ENCODE assay signal across 8 cellular contexts in genomic region chr11:110430267-110431211, GRCh38. TPM values are rescaled to one million over a fixed set of nuclear protein-coding genes. Genes with fewer than 3 reads are reported as not detected.
DNase-seq lines count a peak whose midpoint lies in the region; ATAC-seq, FAIRE-seq and TF ChIP-seq lines count a peak whose summit lies in the region.

No MANE protein-coding gene starts in this region.

- peak; percentile 40 for ATAC-seq in HG02943 (IDR thresholded peaks at IDR 0.05; ENCODE audit: low read depth, unreplicated experiment)
- ATAC-seq in pancreas: peak; percentile 26 to 53 (median 38)

- no peak for TF ChIP-seq CTCF in cardiac muscle cell (IDR thresholded peaks at IDR 0.05; ENCODE audit: low read depth, low read length)
- TF ChIP-seq CTCF in pancreas (IDR thresholded peaks at IDR 0.05): peak in 1 of 4 donors; percentile 17

- H3K4me1 ChIP-seq in cardiac muscle cell (ENCODE audit: low read depth) (peaks cover 13% of the 10 kb centered on the region), pancreas (peaks cover 14 to 43% (median 40%) of the 10 kb centered on the region in 3 donors)

- FAIRE-seq in pancreas (lab: Jason Lieb, UNC): no peak

- H3K27ac Mint-ChIP-seq in activated naive CD8-positive, alpha-beta T cell: peak overlapping the region; percentile 95

- no peaks in the 10 kb centered on the region for H3K27me3 ChIP-seq in cardiac muscle cell
- H3K27me3 ChIP-seq in pancreas: no peaks in the 10 kb centered on the region

- peaks cover 47% of the 10 kb centered on the region for H3K4me1 Mint-ChIP-seq in activated naive CD8-positive, alpha-beta T cell (ENCODE audit: low read depth)

- H3K9me3 Mint-ChIP-seq in activated naive CD8-positive, alpha-beta T cell (ENCODE audit: low read depth): no peaks in the 10 kb centered on the region

- intact Hi-C loops in pancreas (cut with DNase I): loop anchor here in 1 of 3 donors (10.0 kb wide), 1 partner anchor 226 kb away; no protein-coding TSS in a partner anchor

- WGBS in pancreas, 2 donors: 0% methylated on average over 26 to 52 of the region's 52 CpGs

- no peaks in the 10 kb centered on the region for H3K36me3 ChIP-seq in cardiac muscle cell
- H3K36me3 ChIP-seq in pancreas: no peaks in the 10 kb centered on the region

- no peaks in the 10 kb centered on the region for H3K36me3 Mint-ChIP-seq in activated naive CD8-positive, alpha-beta T cell

- H3K27me3 Mint-ChIP-seq in activated naive CD8-positive, alpha-beta T cell: no peaks in the 10 kb centered on the region

- peak overlapping the region; percentile 96 for H3K4me3 Mint-ChIP-seq in activated naive CD8-positive, alpha-beta T cell

- H3K27ac ChIP-seq in cardiac muscle cell: peak overlapping the region; percentile 94
- peak overlapping the region; percentile 87 to 97 (median 92) for H3K27ac ChIP-seq in pancreas

- peak in 2 of 3 experiments; percentile 3 to 8 for DNase-seq in stimulated activated CD4-positive, alpha-beta T cell treated with anti-CD3 and anti-CD28 coated beads, TNF-alpha, amount 100 ng/mL, for 24 hours (ENCODE audit: low read depth in 3 of 3)
- DNase-seq in stimulated activated CD4-positive, alpha-beta T cell treated with anti-CD3 and anti-CD28 coated beads, Interleukin-1b, Interleukin-23, amount 100 ng/mL, for 48 hours: no peak
- DNase-seq in NCI-H748 treated with DMSO at 0.1 percent for 48 hours (lab: John Stamatoyannopoulos, UW) (peak; percentile 21), cardiac muscle cell (ENCODE audit: low read depth in 1 of 2, low spot score in 1 of 2) (peak; percentile 33 to 57), pancreas (peak in 5 of 6 donors; percentile 41 to 76 (median 53)), cerebellar nuclear complex (lab: John Stamatoyannopoulos, UW) (no peak)

- H3K9me3 ChIP-seq in cardiac muscle cell (ENCODE audit: low read depth): no peaks in the 10 kb centered on the region
- H3K9me3 ChIP-seq in pancreas: no peaks in the 10 kb centered on the region

- H3K4me3 ChIP-seq in cardiac muscle cell (peak overlapping the region; percentile 70), pancreas (peak overlapping the region; percentile 77 to 90 (median 83))

RNA-seq across cellular contexts. Expression of gene FDX1, which starts 0.8 kb away (rescaled TPM):
- total RNA-seq in cardiac muscle cell (20.0 and 24.1 TPM in 2 replicates), pancreas (10 to 100 TPM in 1 of 6 donors, 1 to 10 TPM in 5; 6.7 to 11.3 (median 8.3) TPM)
- polyA plus RNA-seq in cardiac muscle cell (27.5 and 30.0 TPM in 2 replicates), pancreas (1 to 10 TPM; 7.1 to 8.6 TPM)

Comparison
In these comparisons a context has a peak if more than half of its experiments do, and no peak if none do; other contexts are left out.
1. DNase-seq: peak in stimulated activated CD4-positive, alpha-beta T cell treated with anti-CD3 and anti-CD28 coated beads, TNF-alpha, amount 100 ng/mL, for 24 hours (2 of 3), NCI-H748 treated with DMSO at 0.1 percent for 48 hours (single experiment), cardiac muscle cell (2 of 2) and pancreas (5 of 6); none in stimulated activated CD4-positive, alpha-beta T cell treated with anti-CD3 and anti-CD28 coated beads, Interleukin-1b, Interleukin-23, amount 100 ng/mL, for 48 hours (single experiment) and cerebellar nuclear complex (0 of 2).